ENCODE assay signal across 9 cellular contexts in genomic region chrX:101409043-101409442, GRCh38. TPM values are rescaled to one million over a fixed set of nuclear protein-coding genes. Genes with fewer than 3 reads are reported as not detected.
DNase-seq lines count a peak whose midpoint lies in the region; ATAC-seq, FAIRE-seq and TF ChIP-seq lines count a peak whose summit lies in the region.
"Had no signal": no experiment of that assay in that cellular context is flagged by ENCODE, and none has a peak within 500 bp of the region (broad histone marks: within the 10 kb centered on the region; RNA-seq: fewer than 3 reads in every experiment).

No MANE protein-coding gene starts in this region.

- H3K27ac Mint-ChIP-seq in HFFc6 (peak overlapping the region; percentile 97), MCF 10A (ENCODE audit: low read depth, unreplicated experiment) (peak overlapping the region; percentile 91), mesothelial cell of epicardium (peak overlapping the region; percentile 98)

- peak overlapping the region; percentile 97 for H3K4me2 ChIP-seq in A549

- no peak for TF ChIP-seq CTCF in A549 (IDR thresholded peaks at IDR 0.05)
- no peak for TF ChIP-seq CTCF in HFFc6 (IDR thresholded peaks at IDR 0.05)
- no peak for TF ChIP-seq CTCF in MCF 10A (IDR thresholded peaks at IDR 0.05; ENCODE audit: unreplicated experiment)
- no peak for TF ChIP-seq CTCF in mesothelial cell of epicardium (IDR thresholded peaks at IDR 0.05; ENCODE audit: unreplicated experiment)
- no peak for TF ChIP-seq CTCF in GM20000 (IDR thresholded peaks at IDR 0.05; ENCODE audit: extremely low read depth, missing control alignments)

- H3K36me3 Mint-ChIP-seq in HFFc6 (ENCODE audit: low read depth) = peaks cover 5% of the 10 kb centered on the region; the same call in 1 of the 2 replicates
- H3K36me3 Mint-ChIP-seq in MCF 10A (ENCODE audit: insufficient read depth, unreplicated experiment) = peaks cover 37% of the 10 kb centered on the region
- peaks cover 12% of the 10 kb centered on the region for H3K36me3 Mint-ChIP-seq in mesothelial cell of epicardium

- TF ChIP-seq EP300 in A549 (IDR thresholded peaks at IDR 0.05) = no peak

- DNase-seq in A549 (ENCODE audit: low read depth in 1 of 2, low spot score in 1 of 2) (no peak), HFFc6 (no peak), MCF 10A (ENCODE audit: unreplicated experiment) (no peak), mesothelial cell of epicardium (ENCODE audit: low spot score in 2 of 2, unreplicated experiment in 2 of 2) (no peak), GM20000 (ENCODE audit: low spot score) (no peak), NCI-H524 treated with DMSO at 0.1 percent for 48 hours (lab: John Stamatoyannopoulos, UW) (no peak)
- DNase-seq: SW 1271 had no signal

- no peak for TF ChIP-seq RAD21 in A549 (conservative IDR thresholded peaks at IDR 0.05 in 1 of 2, IDR thresholded peaks at IDR 0.05 in 1 of 2)

- no peak for FAIRE-seq in A549 (lab: Jason Lieb, UNC)

- peaks cover 17% of the 10 kb centered on the region; the same call in 2 of the 3 replicates for H3K4me1 ChIP-seq in A549

- ATAC-seq in A549 = no peak
- no peak for ATAC-seq in HG03139 (IDR thresholded peaks at IDR 0.05; ENCODE audit: unreplicated experiment)
- no peak for ATAC-seq in HG02610 (IDR thresholded peaks at IDR 0.05; ENCODE audit: unreplicated experiment)

- H3K27me3 Mint-ChIP-seq in HFFc6 (ENCODE audit: insufficient read depth) = no peaks in the 10 kb centered on the region; the same call in 1 of the 2 replicates
- peaks cover 29% of the 10 kb centered on the region for H3K27me3 Mint-ChIP-seq in MCF 10A (ENCODE audit: insufficient read depth, unreplicated experiment)
- H3K27me3 Mint-ChIP-seq in mesothelial cell of epicardium (ENCODE audit: low read depth) = no peaks in the 10 kb centered on the region

- TF ChIP-seq POLR2A in A549 (IDR thresholded peaks at IDR 0.05; ENCODE audit: low read length) = no peak

- 6% methylated on average over 6 of the region's 6 CpGs for WGBS in A549 (ENCODE audit: missing lambda C conversion rate)

- peaks cover 39% of the 10 kb centered on the region for H3K4me1 Mint-ChIP-seq in HFFc6 (ENCODE audit: low read depth)
- H3K4me1 Mint-ChIP-seq in MCF 10A (ENCODE audit: insufficient read depth, unreplicated experiment) = peaks cover 6% of the 10 kb centered on the region
- peaks cover 22% of the 10 kb centered on the region for H3K4me1 Mint-ChIP-seq in mesothelial cell of epicardium

- peak overlapping the region; percentile 76 for H3K4me3 ChIP-seq in A549

- no peaks in the 10 kb centered on the region for H3K9me3 ChIP-seq in A549

- H3K9me3 Mint-ChIP-seq in HFFc6 (no peaks in the 10 kb centered on the region), MCF 10A (ENCODE audit: unreplicated experiment) (no peaks in the 10 kb centered on the region), mesothelial cell of epicardium (peaks cover 29% of the 10 kb centered on the region)

- BruUV-seq in MCF 10A (replicated peaks; lab: Mats Ljungman, UMichigan) = no TSS peak

- POLR2A ChIA-PET in A549 (lab: Yijun Ruan, JAX) (interaction anchor here (0.6 kb wide), 1 partner anchor 19 kb away, joined by 4 read pairs; no protein-coding TSS in a partner anchor), MCF 10A (lab: Yijun Ruan, JAX) (interaction anchor here (1.0 kb wide), 1 partner anchor 18 kb away, joined by 3 read pairs; no protein-coding TSS in a partner anchor)

- CTCF ChIA-PET in A549 (lab: Yijun Ruan, JAX) (interaction anchor here (0.6 kb wide), 1 partner anchor 828 kb away, joined by 3 read pairs; no protein-coding TSS in a partner anchor), MCF 10A (lab: Yijun Ruan, JAX) (interaction anchor here (0.6 kb wide), 3 partner anchors 12 to 550 kb away, joined by 3 to 5 read pairs (median 4); no protein-coding TSS in a partner anchor)

- H3K4me3 Mint-ChIP-seq in HFFc6 (peak overlapping the region; percentile 95), MCF 10A (ENCODE audit: unreplicated experiment) (peak overlapping the region; percentile 81), mesothelial cell of epicardium (peak overlapping the region; percentile 84)

- intact Hi-C loops in MCF 10A (cut with micrococcal nuclease) = no loop called here

- peak overlapping the region; percentile 88 to 94 for H3K27ac ChIP-seq in A549

TF ChIP-seq in A549, 52 proteins besides CTCF, POLR2A, EP300 and RAD21:
- TF ChIP-seq ATOH8 (CRISPR knock-in tag; IDR thresholded peaks at IDR 0.05; ENCODE audit: low read depth) (no peak), MAX (IDR thresholded peaks at IDR 0.05) (no peak), CHD2 (IDR thresholded peaks at IDR 0.05; ENCODE audit: low read length, partially characterized antibody) (no peak), JUNB (IDR thresholded peaks at IDR 0.05) (no peak), SREBF2 (IDR thresholded peaks at IDR 0.05) (no peak)
TF ChIP-seq in A549: peak in this region for 0.

RNA-seq across cellular contexts. Expression of gene HNRNPH2, which starts 1.0 kb away (rescaled TPM):
- polyA plus RNA-seq in A549 (2011; rRNA removed) (50.1 and 55.4 TPM in 2 replicates), A549 (2017; fragmentation: RNase III; extraction: RNeasy Plus Mini Kit Qiagen cat#74134 plus additional on column Dnase treatment) (74.9 to 88.0 TPM (median 86.5 TPM) in 3 replicates)
- polyA plus RNA-seq in A549 (2012; cell fraction: cytosol; rRNA removed) = 14.8 and 16.4 TPM in 2 replicates
- polyA plus RNA-seq in A549 (2012; cell fraction: nucleus; rRNA removed) = 6.9 and 16.9 TPM in 2 replicates
- 14.5 and 16.0 TPM in 2 replicates for polyA minus RNA-seq in A549 (2011; rRNA and poly(A)+ RNA removed)
- total RNA-seq in HFFc6 (2021; fragmentation: NEBNext Ultra II Directional; extraction: Animal tissue kit (Norgen Biotek cat#: 25700)) = 10 to 100 TPM; 60.5 to 74.5 (median 68.1) TPM
- total RNA-seq in MCF 10A (2022) (35.5 and 44.2 TPM in 2 replicates), mesothelial cell of epicardium (60.8 to 63.0 TPM (median 61.6 TPM) in 3 replicates)

RNA-seq across cellular contexts. Expression of gene GLA, which starts 1.3 kb away (rescaled TPM):
- 184 and 186 TPM in 2 replicates for polyA plus RNA-seq in A549 (2011; rRNA removed)
- 136 and 142 TPM in 2 replicates for polyA plus RNA-seq in A549 (2012; cell fraction: cytosol; rRNA removed)
- 159 and 218 TPM in 2 replicates for polyA plus RNA-seq in A549 (2012; cell fraction: nucleus; rRNA removed)
- 136 to 148 TPM (median 147 TPM) in 3 replicates for polyA plus RNA-seq in A549 (2017; fragmentation: RNase III; extraction: RNeasy Plus Mini Kit Qiagen cat#74134 plus additional on column Dnase treatment)
- 56.8 and 63.6 TPM in 2 replicates for polyA minus RNA-seq in A549 (2011; rRNA and poly(A)+ RNA removed)
- 10 to 100 TPM; 40.3 to 65.8 (median 45.0) TPM for total RNA-seq in HFFc6 (2021; fragmentation: NEBNext Ultra II Directional; extraction: Animal tissue kit (Norgen Biotek cat#: 25700))
- 11.7 and 13.3 TPM in 2 replicates for total RNA-seq in MCF 10A (2022)
- 23.8 to 25.0 TPM (median 24.2 TPM) in 3 replicates for total RNA-seq in mesothelial cell of epicardium

RNA-seq across cellular contexts. Expression of gene RPL36A, which starts 18.2 kb away (rescaled TPM):
- polyA plus RNA-seq in A549 (2011; rRNA removed) = 2,853 and 3,171 TPM in 2 replicates
- 1,384 and 2,343 TPM in 2 replicates for polyA plus RNA-seq in A549 (2012; cell fraction: cytosol; rRNA removed)
- polyA plus RNA-seq in A549 (2012; cell fraction: nucleus; rRNA removed) = 402 and 904 TPM in 2 replicates
- polyA plus RNA-seq in A549 (2017; fragmentation: RNase III; extraction: RNeasy Plus Mini Kit Qiagen cat#74134 plus additional on column Dnase treatment) = 2,347 to 2,811 TPM (median 2,529 TPM) in 3 replicates
- polyA minus RNA-seq in A549 (2011; rRNA and poly(A)+ RNA removed) = 112 and 140 TPM in 2 replicates
- total RNA-seq in HFFc6 (2021; fragmentation: NEBNext Ultra II Directional; extraction: Animal tissue kit (Norgen Biotek cat#: 25700)) = 100 to 1,000 TPM; 127 to 361 (median 160) TPM
- total RNA-seq in MCF 10A (2022) = 445 and 482 TPM in 2 replicates
- total RNA-seq in mesothelial cell of epicardium = 298 to 311 TPM (median 303 TPM) in 3 replicates

RNA-seq across cellular contexts. Expression of gene BTK, which starts 23.1 kb away (rescaled TPM):
- polyA plus RNA-seq in A549 (2011; rRNA removed) = 0.05 and 0.26 TPM in 2 replicates
- 0.01 and 0.03 TPM in 2 replicates for polyA plus RNA-seq in A549 (2012; cell fraction: cytosol; rRNA removed)
- 0.01 and 0.09 TPM in 2 replicates for polyA plus RNA-seq in A549 (2012; cell fraction: nucleus; rRNA removed)
- 0.05 to 0.20 TPM (median 0.18 TPM) in 3 replicates for polyA plus RNA-seq in A549 (2017; fragmentation: RNase III; extraction: RNeasy Plus Mini Kit Qiagen cat#74134 plus additional on column Dnase treatment)
- 0.15 TPM in 1 of 2 replicates, not detected in the other for polyA minus RNA-seq in A549 (2011; rRNA and poly(A)+ RNA removed)
- not detected for total RNA-seq in HFFc6 (2021; fragmentation: NEBNext Ultra II Directional; extraction: Animal tissue kit (Norgen Biotek cat#: 25700))
- total RNA-seq in MCF 10A (2022) = not detected in 2 replicates
- 0.07 to 0.42 TPM (median 0.20 TPM) in 3 replicates for total RNA-seq in mesothelial cell of epicardium
